1 cellular context compared by ENCODE assay signal in genomic region chr16:8867483-8868271, GRCh38.
A peak's percentile ranks its signal among the peaks of the same experiment; 100 is the strongest.
TF ChIP-seq lines count a peak whose summit lies in the region.

No MANE protein-coding gene starts in this region.

TF ChIP-seq in HepG2, 621 proteins besides CTCF, POLR2A, EP300 and RAD21 (continued from another document and continues in another):
- no peak for TF ChIP-seq ZNF577 (CRISPR knock-in tag; IDR thresholded peaks at IDR 0.05; ENCODE audit: borderline replicate concordance, low read depth)
- peak; percentile 18 for TF ChIP-seq HNRNPLL (IDR thresholded peaks at IDR 0.05; ENCODE audit: low read depth, low read length, poor library complexity, severe bottlenecking)
- TF ChIP-seq HOXA7 (CRISPR knock-in tag; IDR thresholded peaks at IDR 0.05): no peak
- TF ChIP-seq TBX2 (CRISPR knock-in tag; IDR thresholded peaks at IDR 0.05; ENCODE audit: borderline replicate concordance): peak; percentile 59
- TF ChIP-seq HNRNPL (IDR thresholded peaks at IDR 0.05; ENCODE audit: low read depth, low read length): peak; percentile 26; the same call in 1 of the 2 replicates
- TF ChIP-seq SMAD3 (CRISPR knock-in tag; IDR thresholded peaks at IDR 0.05): no peak
- peak; percentile 23; the same call in 1 of the 2 replicates for TF ChIP-seq PAX8 (CRISPR knock-in tag; IDR thresholded peaks at IDR 0.05; ENCODE audit: borderline replicate concordance)
- no peak for TF ChIP-seq LCORL (IDR thresholded peaks at IDR 0.05)
- peak; percentile 22; the same call in 1 of the 2 replicates for TF ChIP-seq LCORL (CRISPR knock-in tag; IDR thresholded peaks at IDR 0.05)
- TF ChIP-seq, protein P1, sequence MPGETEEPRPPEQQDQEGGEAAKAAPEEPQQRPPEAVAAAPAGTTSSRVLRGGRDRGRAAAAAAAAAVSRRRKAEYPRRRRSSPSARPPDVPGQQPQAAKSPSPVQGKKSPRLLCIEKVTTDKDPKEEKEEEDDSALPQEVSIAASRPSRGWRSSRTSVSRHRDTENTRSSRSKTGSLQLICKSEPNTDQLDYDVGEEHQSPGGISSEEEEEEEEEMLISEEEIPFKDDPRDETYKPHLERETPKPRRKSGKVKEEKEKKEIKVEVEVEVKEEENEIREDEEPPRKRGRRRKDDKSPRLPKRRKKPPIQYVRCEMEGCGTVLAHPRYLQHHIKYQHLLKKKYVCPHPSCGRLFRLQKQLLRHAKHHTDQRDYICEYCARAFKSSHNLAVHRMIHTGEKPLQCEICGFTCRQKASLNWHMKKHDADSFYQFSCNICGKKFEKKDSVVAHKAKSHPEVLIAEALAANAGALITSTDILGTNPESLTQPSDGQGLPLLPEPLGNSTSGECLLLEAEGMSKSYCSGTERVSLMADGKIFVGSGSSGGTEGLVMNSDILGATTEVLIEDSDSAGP (CRISPR knock-in tag; IDR thresholded peaks at IDR 0.05; ENCODE audit: borderline replicate concordance): peak; percentile 28; the same call in 1 of the 2 replicates
- TF ChIP-seq ZBTB49 (CRISPR knock-in tag; IDR thresholded peaks at IDR 0.05; ENCODE audit: borderline replicate concordance): no peak
- no peak for TF ChIP-seq SMARCE1 (IDR thresholded peaks at IDR 0.05; ENCODE audit: borderline replicate concordance)
- TF ChIP-seq IRF2 (CRISPR knock-in tag; IDR thresholded peaks at IDR 0.05): 0 out of 2 replicates have a peak, but pooled peaks have one; percentile 6
- TF ChIP-seq RORA (CRISPR knock-in tag; IDR thresholded peaks at IDR 0.05): peak; percentile 96; the same call in 1 of the 2 replicates
- TF ChIP-seq ATF7 (IDR thresholded peaks at IDR 0.05): no peak
- TF ChIP-seq ATF7 (CRISPR knock-in tag; IDR thresholded peaks at IDR 0.05): no peak
- no peak for TF ChIP-seq ARID3A (IDR thresholded peaks at IDR 0.05; ENCODE audit: low read depth, low read length)
- TF ChIP-seq MAX (IDR thresholded peaks at IDR 0.05): no peak
- TF ChIP-seq TFAP4 (IDR thresholded peaks at IDR 0.05; ENCODE audit: borderline replicate concordance, low read depth): no peak; the same call in 1 of the 2 replicates
- peak; percentile 64; the same call in 1 of the 2 replicates for TF ChIP-seq MEIS1 (CRISPR knock-in tag; IDR thresholded peaks at IDR 0.05; ENCODE audit: borderline replicate concordance)
- no peak for TF ChIP-seq NFYC (CRISPR knock-in tag; IDR thresholded peaks at IDR 0.05)
- TF ChIP-seq ZNF329 (CRISPR knock-in tag; IDR thresholded peaks at IDR 0.05; ENCODE audit: low read depth): no peak
- TF ChIP-seq THAP11 (CRISPR knock-in tag; IDR thresholded peaks at IDR 0.05): no peak
- no peak for TF ChIP-seq MTF2 (CRISPR knock-in tag; IDR thresholded peaks at IDR 0.05; ENCODE audit: borderline replicate concordance)
- TF ChIP-seq, protein P2, sequence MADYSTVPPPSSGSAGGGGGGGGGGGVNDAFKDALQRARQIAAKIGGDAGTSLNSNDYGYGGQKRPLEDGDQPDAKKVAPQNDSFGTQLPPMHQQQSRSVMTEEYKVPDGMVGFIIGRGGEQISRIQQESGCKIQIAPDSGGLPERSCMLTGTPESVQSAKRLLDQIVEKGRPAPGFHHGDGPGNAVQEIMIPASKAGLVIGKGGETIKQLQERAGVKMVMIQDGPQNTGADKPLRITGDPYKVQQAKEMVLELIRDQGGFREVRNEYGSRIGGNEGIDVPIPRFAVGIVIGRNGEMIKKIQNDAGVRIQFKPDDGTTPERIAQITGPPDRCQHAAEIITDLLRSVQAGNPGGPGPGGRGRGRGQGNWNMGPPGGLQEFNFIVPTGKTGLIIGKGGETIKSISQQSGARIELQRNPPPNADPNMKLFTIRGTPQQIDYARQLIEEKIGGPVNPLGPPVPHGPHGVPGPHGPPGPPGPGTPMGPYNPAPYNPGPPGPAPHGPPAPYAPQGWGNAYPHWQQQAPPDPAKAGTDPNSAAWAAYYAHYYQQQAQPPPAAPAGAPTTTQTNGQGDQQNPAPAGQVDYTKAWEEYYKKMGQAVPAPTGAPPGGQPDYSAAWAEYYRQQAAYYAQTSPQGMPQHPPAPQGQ (CRISPR knock-in tag; IDR thresholded peaks at IDR 0.05; ENCODE audit: borderline replicate concordance): peak; percentile 61; the same call in 1 of the 2 replicates
- TF ChIP-seq, protein P3, sequence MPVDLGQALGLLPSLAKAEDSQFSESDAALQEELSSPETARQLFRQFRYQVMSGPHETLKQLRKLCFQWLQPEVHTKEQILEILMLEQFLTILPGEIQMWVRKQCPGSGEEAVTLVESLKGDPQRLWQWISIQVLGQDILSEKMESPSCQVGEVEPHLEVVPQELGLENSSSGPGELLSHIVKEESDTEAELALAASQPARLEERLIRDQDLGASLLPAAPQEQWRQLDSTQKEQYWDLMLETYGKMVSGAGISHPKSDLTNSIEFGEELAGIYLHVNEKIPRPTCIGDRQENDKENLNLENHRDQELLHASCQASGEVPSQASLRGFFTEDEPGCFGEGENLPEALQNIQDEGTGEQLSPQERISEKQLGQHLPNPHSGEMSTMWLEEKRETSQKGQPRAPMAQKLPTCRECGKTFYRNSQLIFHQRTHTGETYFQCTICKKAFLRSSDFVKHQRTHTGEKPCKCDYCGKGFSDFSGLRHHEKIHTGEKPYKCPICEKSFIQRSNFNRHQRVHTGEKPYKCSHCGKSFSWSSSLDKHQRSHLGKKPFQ (CRISPR knock-in tag; IDR thresholded peaks at IDR 0.05; ENCODE audit: insufficient replicate concordance): no peak
- TF ChIP-seq ZHX2 (IDR thresholded peaks at IDR 0.05; ENCODE audit: low read depth): no peak
- TF ChIP-seq ZHX2 (CRISPR knock-in tag; IDR thresholded peaks at IDR 0.05; ENCODE audit: borderline replicate concordance): no peak
- peak; percentile 55 for TF ChIP-seq ZNF781 (CRISPR knock-in tag; IDR thresholded peaks at IDR 0.05; ENCODE audit: borderline replicate concordance, not compliant biosample characterization)
- no peak for TF ChIP-seq SRF (IDR thresholded peaks at IDR 0.05; ENCODE audit: low read depth, low read length)
- peak; percentile 42; the same call in 1 of the 2 replicates for TF ChIP-seq ZNF143 (CRISPR knock-in tag; IDR thresholded peaks at IDR 0.05)
- peak; percentile 19; the same call in 1 of the 2 replicates for TF ChIP-seq CHD2 (IDR thresholded peaks at IDR 0.05; ENCODE audit: low read depth, low read length)
- 0 out of 2 replicates have a peak, but pooled peaks have one; percentile 2 for TF ChIP-seq NFE2L1 (CRISPR knock-in tag; IDR thresholded peaks at IDR 0.05; ENCODE audit: borderline replicate concordance)
- TF ChIP-seq NRL (CRISPR knock-in tag; IDR thresholded peaks at IDR 0.05; ENCODE audit: borderline replicate concordance): no peak
- no peak for TF ChIP-seq REPIN1 (CRISPR knock-in tag; IDR thresholded peaks at IDR 0.05; ENCODE audit: borderline replicate concordance, low read depth)
- no peak; the same call in 1 of the 2 replicates for TF ChIP-seq IRF1 (CRISPR knock-in tag; IDR thresholded peaks at IDR 0.05; ENCODE audit: low read depth)
- peak; percentile 29; the same call in 1 of the 2 replicates for TF ChIP-seq MED1 (CRISPR knock-in tag; IDR thresholded peaks at IDR 0.05)
- TF ChIP-seq ZNF331 (CRISPR knock-in tag; IDR thresholded peaks at IDR 0.05): 0 out of 2 replicates have a peak, but pooled peaks have one; percentile 5
- TF ChIP-seq HDAC1 (CRISPR knock-in tag; IDR thresholded peaks at IDR 0.05): peak; percentile 68; the same call in 1 of the 2 replicates
- peak; percentile 66; the same call in 1 of the 2 replicates for TF ChIP-seq ZNF747 (CRISPR knock-in tag; IDR thresholded peaks at IDR 0.05; ENCODE audit: borderline replicate concordance)
- TF ChIP-seq ZBTB43 (CRISPR knock-in tag; conservative IDR thresholded peaks at IDR 0.05): no peak
- peak; percentile 79; the same call in 1 of the 2 replicates for TF ChIP-seq ZNF274 (CRISPR knock-in tag; IDR thresholded peaks at IDR 0.05)
